ENCODE assay signal across 27 cellular contexts in the genomic region with DNA sequence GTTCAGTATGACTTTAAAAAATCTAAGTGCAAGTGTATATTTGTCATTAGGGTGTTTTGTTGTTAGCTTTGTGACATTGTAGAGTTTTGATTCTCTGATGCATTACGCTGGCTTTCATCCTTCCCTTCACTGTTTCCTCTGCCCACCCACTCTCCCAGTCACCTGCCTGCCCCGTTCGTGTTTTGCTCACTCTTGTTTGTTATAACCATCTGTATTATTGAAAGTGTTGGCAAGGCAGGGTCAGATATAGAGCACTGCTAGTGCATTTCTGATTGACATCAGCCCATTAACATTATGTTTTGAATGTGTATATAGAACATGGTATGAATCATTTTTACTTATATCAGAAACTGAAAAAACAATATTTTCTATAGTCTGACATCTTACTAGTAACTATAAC. TPM values are rescaled to one million over a fixed set of nuclear protein-coding genes. Genes with fewer than 3 reads are reported as not detected.
DNase-seq lines count a peak whose midpoint lies in the region; ATAC-seq lines count a peak whose summit lies in the region.
"Had no signal": no experiment of that assay in that cellular context is flagged by ENCODE, and none has a peak within 500 bp of the region (broad histone marks: within the 10 kb centered on the region; RNA-seq: fewer than 3 reads in every experiment).

No MANE protein-coding gene starts in this region.

- peaks cover 3% of the 10 kb centered on the region for H3K9me3 Mint-ChIP-seq in activated naive CD8-positive, alpha-beta T cell treated with anti-CD3 and anti-CD28 coated beads for 36 hours
- H3K9me3 Mint-ChIP-seq: activated naive CD4-positive, alpha-beta T cell treated with anti-CD3 and anti-CD28 coated beads, Interleukin-2, amount 50 U/mL, for 24 hours; central memory CD8-positive, alpha-beta T cell; natural killer cell treated with Interleukin-12 subunit alpha and Interleukin-12 subunit beta and Interleukin-15 and Interleukin-18, amount 100 ng/mL, for 72 hours had no signal

- H3K4me1 Mint-ChIP-seq in activated naive CD8-positive, alpha-beta T cell treated with anti-CD3 and anti-CD28 coated beads for 36 hours: peaks cover 69% of the 10 kb centered on the region
- H3K4me1 Mint-ChIP-seq: mesothelial cell of epicardium had no signal

- no peaks in the 10 kb centered on the region for H3K27me3 Mint-ChIP-seq in activated naive CD8-positive, alpha-beta T cell treated with anti-CD3 and anti-CD28 coated beads for 36 hours
- H3K27me3 Mint-ChIP-seq: activated naive CD4-positive, alpha-beta T cell treated with anti-CD3 and anti-CD28 coated beads, Interleukin-2, amount 50 U/mL, for 24 hours; central memory CD8-positive, alpha-beta T cell; natural killer cell treated with Interleukin-12 subunit alpha and Interleukin-12 subunit beta and Interleukin-15 and Interleukin-18, amount 100 ng/mL, for 72 hours had no signal

- H3K36me3 Mint-ChIP-seq in activated naive CD8-positive, alpha-beta T cell treated with anti-CD3 and anti-CD28 coated beads for 36 hours: peaks cover 57% of the 10 kb centered on the region

- H3K27ac Mint-ChIP-seq in activated naive CD8-positive, alpha-beta T cell treated with anti-CD3 and anti-CD28 coated beads for 36 hours: peak overlapping the region; percentile 5
- H3K27ac Mint-ChIP-seq: mesothelial cell of epicardium; natural killer cell treated with Interleukin-12 subunit alpha and Interleukin-12 subunit beta and Interleukin-15 and Interleukin-18, amount 100 ng/mL, for 72 hours had no signal

- ATAC-seq in activated CD4-positive, CD25-positive, alpha-beta regulatory T cell treated with anti-CD3 and anti-CD28 coated beads, Interleukin-2, amount 50 U/mL, for 24 hours: peak; percentile 63 to 71
- ATAC-seq in GM21825 (IDR thresholded peaks at IDR 0.05; ENCODE audit: unreplicated experiment): no peak
- ATAC-seq: K562; natural killer cell treated with Interleukin-12 subunit alpha and Interleukin-12 subunit beta and Interleukin-15 and Interleukin-18, amount 100 ng/mL, for 72 hours; Right ventricle myocardium inferior had no signal

- DNase-seq in activated CD4-positive, CD25-positive, alpha-beta regulatory T cell treated with anti-CD3 and anti-CD28 coated beads, Interleukin-2, amount 50 U/mL, for 72 hours: no peak
- peak; percentile 3 for DNase-seq in stimulated activated CD4-positive, alpha-beta T cell treated with anti-CD3 and anti-CD28 coated beads, Interleukin-12 subunit alpha, Interleukin-12 subunit beta, amount 100 ng/mL, for 4 hours
- DNase-seq in stimulated activated CD4-positive, alpha-beta T cell treated with anti-CD3 and anti-CD28 coated beads, Interleukin-2, amount 100 ng/mL, for 48 hours: no peak
- peak; percentile 29 for DNase-seq in activated naive CD8-positive, alpha-beta T cell treated with anti-CD3 and anti-CD28 coated beads for 36 hours
- peak; percentile 29 for DNase-seq in stimulated activated CD8-positive, alpha-beta memory T cell treated with anti-CD3 and anti-CD28 coated beads, Interleukin-4, amount 100 ng/mL, for 48 hours
- DNase-seq in dermis blood vessel endothelial cell: no peak
- DNase-seq: glutamatergic neuron, MM.1S, NCI-H1417, NCI-H2081 treated with DMSO at 0.1 percent for 48 hours, NCI-H446, T-helper 9 cell, transverse colon had no signal

- H3K4me3 Mint-ChIP-seq in activated naive CD8-positive, alpha-beta T cell treated with anti-CD3 and anti-CD28 coated beads for 36 hours: peak overlapping the region; percentile 27
- H3K4me3 Mint-ChIP-seq: activated naive CD4-positive, alpha-beta T cell treated with anti-CD3 and anti-CD28 coated beads, Interleukin-2, amount 50 U/mL, for 24 hours; central memory CD8-positive, alpha-beta T cell; mesothelial cell of epicardium; natural killer cell treated with Interleukin-12 subunit alpha and Interleukin-12 subunit beta and Interleukin-15 and Interleukin-18, amount 100 ng/mL, for 72 hours had no signal

RNA-seq across cellular contexts. Expression of a gene that starts 27.3 kb away (rescaled TPM):
- 1 to 10 TPM; 1.1 to 1.7 TPM for total RNA-seq in activated naive CD8-positive, alpha-beta T cell treated with anti-CD3 and anti-CD28 coated beads for 36 hours
- total RNA-seq in dermis blood vessel endothelial cell: 0.74 and 0.85 TPM in 2 replicates
- total RNA-seq: H4; HT1080; liver; natural killer cell treated with Interleukin-12 subunit alpha and Interleukin-12 subunit beta and Interleukin-15 and Interleukin-18, amount 100 ng/mL, for 72 hours; OCI-LY7; osteocyte; renal cortical epithelial cell; Right ventricle myocardium inferior; transverse colon had no signal

Comparison
In these comparisons a context has a peak if more than half of its experiments do, and no peak if none do; other contexts are left out.
1. DNase-seq: peak in stimulated activated CD4-positive, alpha-beta T cell treated with anti-CD3 and anti-CD28 coated beads, Interleukin-12 subunit alpha, Interleukin-12 subunit beta, amount 100 ng/mL, for 4 hours (single experiment), activated naive CD8-positive, alpha-beta T cell treated with anti-CD3 and anti-CD28 coated beads for 36 hours (single experiment) and stimulated activated CD8-positive, alpha-beta memory T cell treated with anti-CD3 and anti-CD28 coated beads, Interleukin-4, amount 100 ng/mL, for 48 hours (single experiment); none in activated CD4-positive, CD25-positive, alpha-beta regulatory T cell treated with anti-CD3 and anti-CD28 coated beads, Interleukin-2, amount 50 U/mL, for 72 hours (single experiment), stimulated activated CD4-positive, alpha-beta T cell treated with anti-CD3 and anti-CD28 coated beads, Interleukin-2, amount 100 ng/mL, for 48 hours (0 of 2) and dermis blood vessel endothelial cell (single experiment).